ENCODE assay signal across 12 cellular contexts in the genomic region with DNA sequence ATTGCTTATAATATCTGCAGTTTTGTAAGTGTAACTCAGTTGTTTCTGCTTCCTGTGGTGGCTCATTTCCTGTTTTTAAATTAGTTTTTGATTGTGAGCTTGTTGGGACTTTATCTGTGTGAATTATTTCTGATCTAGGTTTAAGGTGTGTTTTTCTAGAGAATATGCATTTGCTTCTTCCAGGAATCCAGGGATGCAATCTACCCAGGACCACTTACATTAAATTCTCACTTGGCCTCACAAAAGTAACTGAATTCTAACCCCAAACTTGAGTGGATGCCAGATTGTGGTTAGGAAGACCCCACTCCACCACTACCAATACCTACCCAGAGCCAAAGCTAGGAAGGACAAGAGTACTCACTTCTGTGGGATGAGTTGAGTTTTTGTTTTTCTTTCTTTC. TPM values are rescaled to one million over a fixed set of nuclear protein-coding genes. Genes with fewer than 3 reads are reported as not detected.
DNase-seq lines count a peak whose midpoint lies in the region; ATAC-seq and TF ChIP-seq lines count a peak whose summit lies in the region.
"Had no signal": no experiment of that assay in that cellular context is flagged by ENCODE, and none has a peak within 500 bp of the region (broad histone marks: within the 10 kb centered on the region; RNA-seq: fewer than 3 reads in every experiment).

No MANE protein-coding gene starts in this region.

- no peaks in the 10 kb centered on the region for H3K9me2 ChIP-seq in DOHH2 (replicated peaks; ENCODE audit: control insufficient read depth, low read length)

- H3K79me2 ChIP-seq in DOHH2 (ENCODE audit: control insufficient read depth, low read length), result peaks cover 67% of the 10 kb centered on the region

- TF ChIP-seq POLR2A in Peyer's patch (IDR thresholded peaks at IDR 0.05) (no peak), lower leg skin (IDR thresholded peaks at IDR 0.05) (no peak)

- no peaks in the 10 kb centered on the region for H3K27me3 ChIP-seq in DOHH2 (ENCODE audit: control insufficient read depth, low read length)
- H3K27me3 ChIP-seq in Peyer's patch, result no peaks in the 10 kb centered on the region
- H3K27me3 ChIP-seq in mucosa of rectum (ENCODE audit: control insufficient read depth in 2 of 2, insufficient read depth in 2 of 2, low read length in 2 of 2), result no peaks in the 10 kb centered on the region

- no peak overlapping the region for H3K9ac ChIP-seq in mucosa of rectum (ENCODE audit: low read depth in 1 of 2, low read length in 2 of 2)

- DNase-seq in Peyer's patch, result no peak
- DNase-seq in A172 (ENCODE audit: low spot score), result no peak
- no peak for DNase-seq in lower leg skin (ENCODE audit: low spot score in 2 of 2)
- no peak for DNase-seq in HPDE6-E6E7 (ENCODE audit: extremely low spot score)
- DNase-seq in glomerular visceral epithelial cell (ENCODE audit: extremely low spot score), result no peak
- DNase-seq: cortex of kidney had no signal

- peak overlapping the region; percentile 73 for H3K4me3 ChIP-seq in DOHH2 (ENCODE audit: low read length)
- H3K4me3 ChIP-seq in Peyer's patch, result no peak overlapping the region
- H3K4me3 ChIP-seq in mucosa of rectum (ENCODE audit: low read length in 2 of 2), result peak overlapping the region in 1 of 2 donors; percentile 13
- H3K4me3 ChIP-seq in lower leg skin (ENCODE audit: low read depth, poor library complexity, severe bottlenecking), result no peak overlapping the region

- no peak for TF ChIP-seq CTCF in DOHH2 (IDR thresholded peaks at IDR 0.05; ENCODE audit: low read depth, low read length, poor library complexity, severe bottlenecking)
- TF ChIP-seq CTCF in Peyer's patch (IDR thresholded peaks at IDR 0.05), result no peak
- no peak for TF ChIP-seq CTCF in lower leg skin (IDR thresholded peaks at IDR 0.05)

- peak; percentile 25 for ATAC-seq in GM21423 (IDR thresholded peaks at IDR 0.05; ENCODE audit: unreplicated experiment)
- ATAC-seq: HCT116, left lobe of liver had no signal

- peak overlapping the region; percentile 72 for H3K4me2 ChIP-seq in DOHH2 (ENCODE audit: low read length)

- peaks cover 24% of the 10 kb centered on the region for H3K4me1 ChIP-seq in DOHH2 (ENCODE audit: control insufficient read depth, low read length)
- no peaks in the 10 kb centered on the region for H3K4me1 ChIP-seq in Peyer's patch
- no peaks in the 10 kb centered on the region for H3K4me1 ChIP-seq in mucosa of rectum (ENCODE audit: control insufficient read depth in 2 of 2, insufficient read depth in 2 of 2, low read length in 2 of 2)

- H3K9me3 ChIP-seq in DOHH2 (ENCODE audit: control insufficient read depth, insufficient read depth, low read length), result no peaks in the 10 kb centered on the region
- no peaks in the 10 kb centered on the region for H3K9me3 ChIP-seq in Peyer's patch
- no peaks in the 10 kb centered on the region for H3K9me3 ChIP-seq in mucosa of rectum (ENCODE audit: control insufficient read depth in 2 of 2, low read length in 2 of 2)

- intact Hi-C loops in lower leg skin (cut with DNase I; ENCODE audit: low total_unique reads), result no loop called here

- H3F3A ChIP-seq in DOHH2 (ENCODE audit: control insufficient read depth, insufficient read depth), result peaks cover 12% of the 10 kb centered on the region

- H4K20me1 ChIP-seq in DOHH2 (ENCODE audit: control insufficient read depth, insufficient read depth, low read depth, low read length), result no peaks in the 10 kb centered on the region

- H3K36me3 ChIP-seq in DOHH2 (ENCODE audit: control insufficient read depth, low read length) (peaks cover 8% of the 10 kb centered on the region), Peyer's patch (no peaks in the 10 kb centered on the region), mucosa of rectum (ENCODE audit: control insufficient read depth in 2 of 2, insufficient read depth in 2 of 2, low read length in 2 of 2) (peaks cover 6 to 9% of the 10 kb centered on the region in 2 donors)

- H3K27ac ChIP-seq in DOHH2 (ENCODE audit: low read depth, low read length) (peak overlapping the region; percentile 83), Peyer's patch (peak overlapping the region; percentile 58 to 77 (median 70)), mucosa of rectum (ENCODE audit: low read depth in 2 of 2, low read length in 2 of 2) (peak overlapping the region; percentile 70 to 75)
- H3K27ac ChIP-seq: VCaP had no signal

RNA-seq across cellular contexts. Expression of a gene that starts 11.9 kb away (rescaled TPM):
- total RNA-seq in Peyer's patch (10 to 100 TPM in 2 of 4 donors, 1 to 10 TPM in 2; 8.8 to 10.7 (median 9.9) TPM), lower leg skin (10 to 100 TPM; 12.4 to 13.3 (median 13.0) TPM)
- total RNA-seq in A172 (2014; rRNA removed; shearing (Covaris generic)), result 12.3 and 12.7 TPM in 2 replicates

RNA-seq across cellular contexts. Expression of a gene that starts 34.9 kb away (rescaled TPM):
- total RNA-seq in Peyer's patch (100 to 1,000 TPM in 1 of 4 donors, 10 to 100 TPM in 3; 55.8 to 104 (median 69.5) TPM), lower leg skin (10 to 100 TPM; 69.3 to 79.7 (median 75.9) TPM)
- total RNA-seq in A172 (2014; rRNA removed; shearing (Covaris generic)), result 150 and 171 TPM in 2 replicates

RNA-seq across cellular contexts. Expression of a gene that starts 46.5 kb away (rescaled TPM):
- 10 to 100 TPM; 30.5 to 54.3 (median 35.1) TPM for total RNA-seq in Peyer's patch
- total RNA-seq in A172 (2014; rRNA removed; shearing (Covaris generic)), result 38.9 and 49.2 TPM in 2 replicates
- 10 to 100 TPM; 35.8 to 54.5 (median 44.0) TPM for total RNA-seq in lower leg skin

RNA-seq across cellular contexts. Expression of a gene that starts 49.5 kb away (rescaled TPM):
- total RNA-seq in Peyer's patch (10 to 100 TPM; 10.6 to 33.0 (median 13.7) TPM), lower leg skin (1 to 10 TPM; 6.4 to 9.1 (median 7.7) TPM)
- total RNA-seq in A172 (2014; rRNA removed; shearing (Covaris generic)), result 21.3 and 78.2 TPM in 2 replicates
